In genomic region chr12:16586350-16587109, GRCh38 we compare ENCODE assay signal across 21 cellular contexts. TPM values are rescaled to one million over a fixed set of nuclear protein-coding genes. Genes with fewer than 3 reads are reported as not detected.
DNase-seq lines count a peak whose midpoint lies in the region; ATAC-seq, FAIRE-seq and TF ChIP-seq lines count a peak whose summit lies in the region.
"Had no signal": no experiment of that assay in that cellular context is flagged by ENCODE, and none has a peak within 500 bp of the region (broad histone marks: within the 10 kb centered on the region; RNA-seq: fewer than 3 reads in every experiment).

No MANE protein-coding gene starts in this region.

- DNase-seq in GM03348 (ENCODE audit: low spot score), result peak; percentile 23
- DNase-seq in bronchial epithelial cell (ENCODE audit: low read depth), result peak; percentile 90
- DNase-seq in left ventricle myocardium superior, result peak; percentile 34
- DNase-seq in sciatic nerve (ENCODE audit: low spot score), result no peak
- DNase-seq in activated CD8-positive, alpha-beta memory T cell treated with anti-CD3 and anti-CD28 coated beads, Interleukin-2, amount 50 U/mL, for 48 hours, result no peak
- DNase-seq in CD14-positive monocyte (ENCODE audit: low spot score), result no peak
- DNase-seq in NCI-H446 (lab: John Stamatoyannopoulos, UW), result no peak
- DNase-seq: ACHN; activated CD4-positive, CD25-positive, alpha-beta regulatory T cell treated with anti-CD3 and anti-CD28 coated beads, Interleukin-2, amount 50 U/mL, for 72 hours; Caco-2; GDM1; kidney; naive thymus-derived CD8-positive, alpha-beta T cell; NCI-H69; RPMI8226 had no signal

- no peak for TF ChIP-seq CTCF in bronchial epithelial cell (IDR thresholded peaks at IDR 0.05; ENCODE audit: insufficient read depth, low read length, severe bottlenecking)
- no peak for TF ChIP-seq CTCF in CD14-positive monocyte (IDR thresholded peaks at IDR 0.05)

- no peaks in the 10 kb centered on the region for H3K36me3 ChIP-seq in bronchial epithelial cell (ENCODE audit: control insufficient read depth, insufficient read depth, low read length)

- H3K27me3 Mint-ChIP-seq in CD14-positive monocyte (ENCODE audit: low read depth in 3 of 3), result peaks cover 0 to 5% (median 4%) of the 10 kb centered on the region in 3 donors
- H3K27me3 Mint-ChIP-seq: activated naive CD8-positive, alpha-beta T cell; naive thymus-derived CD8-positive, alpha-beta T cell; stimulated activated naive CD8-positive, alpha-beta T cell treated with anti-CD3 and anti-CD28 coated beads, Interleukin-15, Interleukin-2, amounts not matched to agents 100 ng/mL and 50 ng/mL, for 24 hours had no signal

- intact Hi-C loops in left ventricle myocardium superior (cut with micrococcal nuclease) (no loop called here), sciatic nerve (cut with DNase I) (no loop called here), CD14-positive monocyte (cut with micrococcal nuclease) (no loop called here)

- no peak overlapping the region for H3K27ac Mint-ChIP-seq in CD14-positive monocyte
- H3K27ac Mint-ChIP-seq: activated naive CD8-positive, alpha-beta T cell; GM23338; naive thymus-derived CD8-positive, alpha-beta T cell; stimulated activated naive CD8-positive, alpha-beta T cell treated with anti-CD3 and anti-CD28 coated beads, Interleukin-15, Interleukin-2, amounts not matched to agents 100 ng/mL and 50 ng/mL, for 24 hours; T-helper 1 cell treated with Interleukin-12 subunit alpha and Interleukin-12 subunit beta and Interleukin-4 antibody, amounts not matched to agents 30 μg/mL and 1 μg/mL, for 36 hours had no signal

- peak overlapping the region; percentile 3 for H3K4me3 ChIP-seq in bronchial epithelial cell (ENCODE audit: low read depth, low read length)
- H3K4me3 ChIP-seq: GM23338 had no signal

- no peak overlapping the region for H3K4me3 Mint-ChIP-seq in CD14-positive monocyte
- H3K4me3 Mint-ChIP-seq: activated naive CD8-positive, alpha-beta T cell; GM23338; naive thymus-derived CD8-positive, alpha-beta T cell; stimulated activated naive CD8-positive, alpha-beta T cell treated with anti-CD3 and anti-CD28 coated beads, Interleukin-15, Interleukin-2, amounts not matched to agents 100 ng/mL and 50 ng/mL, for 24 hours; T-helper 1 cell treated with Interleukin-12 subunit alpha and Interleukin-12 subunit beta and Interleukin-4 antibody, amounts not matched to agents 30 μg/mL and 1 μg/mL, for 36 hours had no signal

- ATAC-seq in left ventricle myocardium superior, result peak; percentile 92
- ATAC-seq in sciatic nerve, result peak; percentile 57
- no peak for ATAC-seq in HG03196 (IDR thresholded peaks at IDR 0.05; ENCODE audit: unreplicated experiment)
- ATAC-seq: GM23338; naive thymus-derived CD8-positive, alpha-beta T cell had no signal

- H3K9me3 Mint-ChIP-seq in CD14-positive monocyte, result peaks cover 0 to 5% (median 1%) of the 10 kb centered on the region in 7 donors
- H3K9me3 Mint-ChIP-seq: T-helper 1 cell treated with Interleukin-12 subunit alpha and Interleukin-12 subunit beta and Interleukin-4 antibody, amounts not matched to agents 30 μg/mL and 1 μg/mL, for 36 hours had no signal

- H3K27me3 ChIP-seq in bronchial epithelial cell (ENCODE audit: control insufficient read depth, insufficient read depth, low read length), result no peaks in the 10 kb centered on the region

- H3K36me3 Mint-ChIP-seq in CD14-positive monocyte, result no peaks in the 10 kb centered on the region
- H3K36me3 Mint-ChIP-seq: activated naive CD8-positive, alpha-beta T cell; naive thymus-derived CD8-positive, alpha-beta T cell had no signal

- H3K4me1 Mint-ChIP-seq in CD14-positive monocyte, result no peaks in the 10 kb centered on the region
- H3K4me1 Mint-ChIP-seq: naive thymus-derived CD8-positive, alpha-beta T cell had no signal

- FAIRE-seq in bronchial epithelial cell (lab: Jason Lieb, UNC), result no peak
- FAIRE-seq: kidney had no signal

RNA-seq across cellular contexts. Expression of gene LMO3, which starts 19.4 kb away (rescaled TPM):
- total RNA-seq in bronchial epithelial cell, result 0.26 and 3.3 TPM in 2 replicates
- 2.6 TPM for total RNA-seq in left ventricle myocardium superior
- 26.2 TPM for total RNA-seq in sciatic nerve
- polyA plus RNA-seq in CD14-positive monocyte, result not detected
- total RNA-seq: Caco-2; dermis microvascular lymphatic vessel endothelial cell; naive thymus-derived CD8-positive, alpha-beta T cell had no signal
- polyA plus RNA-seq: naive thymus-derived CD8-positive, alpha-beta T cell had no signal

Comparison
In these comparisons a context has a peak if more than half of its experiments do, and no peak if none do; other contexts are left out.
1. DNase-seq: peak in GM03348 (single experiment), bronchial epithelial cell (single experiment) and left ventricle myocardium superior (single experiment); none in sciatic nerve (single experiment), activated CD8-positive, alpha-beta memory T cell treated with anti-CD3 and anti-CD28 coated beads, Interleukin-2, amount 50 U/mL, for 48 hours (single experiment), CD14-positive monocyte (single experiment) and NCI-H446 (0 of 2).